ENCODE assay signal across 9 cellular contexts in the genomic region with DNA sequence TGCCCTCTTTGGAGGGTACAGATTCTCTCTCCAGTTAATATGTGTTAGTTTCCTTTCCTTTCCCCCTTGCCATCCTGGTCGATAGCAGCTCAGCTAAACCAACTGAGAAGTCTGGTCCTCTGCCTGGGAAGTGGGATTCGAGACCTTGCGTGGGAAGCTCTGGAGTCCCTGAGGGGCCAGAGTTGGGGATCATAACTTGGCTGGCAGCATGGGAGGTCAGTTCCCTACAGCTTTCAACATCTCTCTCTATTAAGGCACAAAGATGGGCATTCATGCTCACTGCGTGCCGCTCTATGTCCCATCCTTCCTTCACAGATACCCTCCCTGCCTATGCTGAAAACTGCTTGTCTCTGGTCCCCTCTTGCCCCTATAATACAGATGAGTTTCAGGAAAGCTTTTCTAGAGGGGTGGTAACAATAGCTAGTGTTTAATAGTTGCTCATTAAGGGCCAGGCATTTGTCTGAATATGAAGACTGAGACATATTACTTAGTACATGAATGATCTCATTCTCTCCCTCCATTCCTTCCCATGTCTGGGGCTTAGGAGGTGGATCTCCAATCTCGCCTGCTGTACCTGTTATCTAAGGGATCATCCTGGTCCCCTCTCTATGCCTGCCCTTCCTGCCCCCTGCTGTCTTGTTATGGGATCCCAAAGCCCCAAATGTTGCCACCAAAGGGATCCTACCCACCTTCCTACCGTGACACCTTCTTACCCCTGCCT. TPM values are rescaled to one million over a fixed set of nuclear protein-coding genes. Genes with fewer than 3 reads are reported as not detected.
DNase-seq lines count a peak whose midpoint lies in the region; ATAC-seq and TF ChIP-seq lines count a peak whose summit lies in the region.
"Had no signal": no experiment of that assay in that cellular context is flagged by ENCODE, and none has a peak within 500 bp of the region (broad histone marks: within the 10 kb centered on the region; RNA-seq: fewer than 3 reads in every experiment).

No MANE protein-coding gene starts in this region.

- no peak overlapping the region for H3K27ac ChIP-seq in DND-41 (ENCODE audit: low read length)
- peak overlapping the region; percentile 100 for H3K27ac ChIP-seq in cingulate gyrus (ENCODE audit: low read depth, low read length)

- no peak overlapping the region for H2AFZ ChIP-seq in DND-41 (ENCODE audit: low read depth, low read length)

- no peaks in the 10 kb centered on the region for H3K9me3 ChIP-seq in DND-41 (ENCODE audit: insufficient read depth, low read length, severe bottlenecking)

- TF ChIP-seq CTCF in DND-41 (IDR thresholded peaks at IDR 0.05; ENCODE audit: borderline replicate concordance, extremely low read depth, low read length, poor library complexity, severe bottlenecking): peak; percentile 5
- TF ChIP-seq CTCF in progenitor cell of endocrine pancreas (IDR thresholded peaks at IDR 0.05; ENCODE audit: unreplicated experiment): no peak

- H3K4me1 Mint-ChIP-seq in progenitor cell of endocrine pancreas (ENCODE audit: low read depth): peaks cover 53% of the 10 kb centered on the region

- peaks cover 25% of the 10 kb centered on the region for H4K20me1 ChIP-seq in DND-41 (ENCODE audit: insufficient read depth, low read length)

- H3K36me3 Mint-ChIP-seq in progenitor cell of endocrine pancreas (ENCODE audit: insufficient read depth): no peaks in the 10 kb centered on the region
- H3K36me3 Mint-ChIP-seq: activated naive CD8-positive, alpha-beta T cell treated with anti-CD3 and anti-CD28 coated beads, Interleukin-2, amount 10 ng/mL, durations not matched to agents 7 days and 5 days had no signal

- H3K4me3 ChIP-seq in DND-41 (ENCODE audit: low read depth in 1 of 2, low read length in 2 of 2): no peak overlapping the region

- POLR2A ChIA-PET in HEK293T (lab: Yijun Ruan, JAX): interaction anchor here (1.0 to 2.2 kb wide), 3 partner anchors 9 to 27 kb away, joined by 4 to 10 read pairs (median 7); partner anchors contain the start of genes MED24, NR1D1 and THRA

- peak overlapping the region; percentile 77 for H3K27ac Mint-ChIP-seq in progenitor cell of endocrine pancreas
- H3K27ac Mint-ChIP-seq: activated naive CD8-positive, alpha-beta T cell treated with anti-CD3 and anti-CD28 coated beads, Interleukin-2, amount 10 ng/mL, durations not matched to agents 7 days and 5 days had no signal

- peaks cover 37% of the 10 kb centered on the region for H3K36me3 ChIP-seq in DND-41 (ENCODE audit: insufficient read depth, low read length)

- no peak for DNase-seq in DND-41
- DNase-seq in progenitor cell of endocrine pancreas (ENCODE audit: low spot score, unreplicated experiment): no peak
- no peak for DNase-seq in HEK293T (ENCODE audit: extremely low spot score)
- no peak for DNase-seq in COLO829 (ENCODE audit: low spot score)
- DNase-seq in iPS-NIHi11 (ENCODE audit: low spot score): no peak
- DNase-seq: activated naive CD8-positive, alpha-beta T cell treated with anti-CD3 and anti-CD28 coated beads, Interleukin-2, amount 10 ng/mL, durations not matched to agents 7 days and 5 days; Karpas-422; NCI-H774 had no signal

- H3K27me3 ChIP-seq in DND-41 (ENCODE audit: insufficient read depth, low read length, poor library complexity): no peaks in the 10 kb centered on the region

- peak overlapping the region; percentile 23 for H3K4me3 Mint-ChIP-seq in progenitor cell of endocrine pancreas (ENCODE audit: low read depth)
- H3K4me3 Mint-ChIP-seq: activated naive CD8-positive, alpha-beta T cell treated with anti-CD3 and anti-CD28 coated beads, Interleukin-2, amount 10 ng/mL, durations not matched to agents 7 days and 5 days had no signal

- H3K9me3 Mint-ChIP-seq in progenitor cell of endocrine pancreas (ENCODE audit: low read depth): no peaks in the 10 kb centered on the region
- H3K9me3 Mint-ChIP-seq: activated naive CD8-positive, alpha-beta T cell treated with anti-CD3 and anti-CD28 coated beads, Interleukin-2, amount 10 ng/mL, durations not matched to agents 7 days and 5 days had no signal

- no peak for ATAC-seq in DND-41 (ENCODE audit: insufficient read depth, low read depth)

- peaks cover 21% of the 10 kb centered on the region for H3K4me1 ChIP-seq in DND-41 (ENCODE audit: insufficient read depth, low read length)

- peaks cover 22% of the 10 kb centered on the region for H3K79me2 ChIP-seq in DND-41 (ENCODE audit: insufficient read depth, low read length)

- CTCF ChIA-PET in HEK293T (lab: Yijun Ruan, JAX): interaction anchor here (1.0 to 2.1 kb wide), 3 partner anchors 11 to 37 kb away, joined by 3 to 5 read pairs (median 5); partner anchors contain the start of gene THRA

- no peak overlapping the region for H3K9ac ChIP-seq in DND-41 (ENCODE audit: low read depth, low read length)

- H3K27me3 Mint-ChIP-seq in progenitor cell of endocrine pancreas: no peaks in the 10 kb centered on the region
- H3K27me3 Mint-ChIP-seq: activated naive CD8-positive, alpha-beta T cell treated with anti-CD3 and anti-CD28 coated beads, Interleukin-2, amount 10 ng/mL, durations not matched to agents 7 days and 5 days had no signal

- H3K4me2 ChIP-seq in DND-41 (ENCODE audit: insufficient read depth, low read length): no peak overlapping the region

TF ChIP-seq in HEK293T, 16 proteins besides CTCF, POLR2A, EP300 and RAD21:
- TF ChIP-seq FOXK2 (IDR thresholded peaks at IDR 0.05) (no peak), NFRKB (IDR thresholded peaks at IDR 0.05) (no peak), HDGF (IDR thresholded peaks at IDR 0.05; ENCODE audit: borderline replicate concordance) (no peak), TARDBP (IDR thresholded peaks at IDR 0.05) (no peak), ELF4 (IDR thresholded peaks at IDR 0.05) (no peak), ZNF384 (IDR thresholded peaks at IDR 0.05) (no peak), FOXM1 (IDR thresholded peaks at IDR 0.05; ENCODE audit: borderline replicate concordance) (no peak)

RNA-seq across cellular contexts. Expression of gene THRA, which starts 10.8 kb away (rescaled TPM):
- total RNA-seq in progenitor cell of endocrine pancreas: 21.3 and 25.0 TPM in 2 replicates

RNA-seq across cellular contexts. Expression of gene MED24, which starts 19.4 kb away (rescaled TPM):
- total RNA-seq in progenitor cell of endocrine pancreas: 143 and 161 TPM in 2 replicates

RNA-seq across cellular contexts. Expression of gene NR1D1, which starts 26.8 kb away (rescaled TPM):
- 2.4 and 2.6 TPM in 2 replicates for total RNA-seq in progenitor cell of endocrine pancreas

RNA-seq across cellular contexts. Expression of gene MSL1, which starts 48.2 kb away (rescaled TPM):
- total RNA-seq in progenitor cell of endocrine pancreas: 137 and 143 TPM in 2 replicates

RNA-seq across cellular contexts. Expression of gene CSF3, which starts 58.4 kb away (rescaled TPM):
- not detected in 2 replicates for total RNA-seq in progenitor cell of endocrine pancreas
- total RNA-seq: activated naive CD8-positive, alpha-beta T cell treated with anti-CD3 and anti-CD28 coated beads, Interleukin-2, amount 10 ng/mL, durations not matched to agents 7 days and 5 days had no signal
